1 cellular context compared by ENCODE assay signal in genomic region chr5:143758750-143759149, GRCh38.
A peak's percentile ranks its signal among the peaks of the same experiment; 100 is the strongest.
TF ChIP-seq lines count a peak whose summit lies in the region.

No MANE protein-coding gene starts in this region.

TF ChIP-seq in GM12878, 131 proteins besides CTCF, POLR2A, EP300 and RAD21 (continued from another document):
- TF ChIP-seq PRDM15 (CRISPR knock-in tag; IDR thresholded peaks at IDR 0.05) (no peak), ATF2 (IDR thresholded peaks at IDR 0.05; ENCODE audit: low read length) (peak; percentile 85)
